ENCODE assay signal across 12 cellular contexts in genomic region chr10:88883443-88883799, GRCh38. TPM values are rescaled to one million over a fixed set of nuclear protein-coding genes. Genes with fewer than 3 reads are reported as not detected.
DNase-seq lines count a peak whose midpoint lies in the region; ATAC-seq and TF ChIP-seq lines count a peak whose summit lies in the region.
"Had no signal": no experiment of that assay in that cellular context is flagged by ENCODE, and none has a peak within 500 bp of the region (broad histone marks: within the 10 kb centered on the region; RNA-seq: fewer than 3 reads in every experiment).

No MANE protein-coding gene starts in this region.

- H3K4me2 ChIP-seq in HCT116 (ENCODE audit: low read length): peak overlapping the region; percentile 87

- BruUV-seq in HCT116 (replicated peaks; lab: Mats Ljungman, UMichigan): no TSS peak

- H3K79me2 ChIP-seq in HCT116 (ENCODE audit: insufficient read depth, low read length): peaks cover 24% of the 10 kb centered on the region

- intact Hi-C loops in CD4-positive, alpha-beta memory T cell (cut with micrococcal nuclease): loop anchor here (5.0 kb wide), 2 partner anchors 109 to 301 kb away; partner anchors contain the start of genes FAS and RNLS
- intact Hi-C loops in HCT116 (cut with micrococcal nuclease): no loop called here
- intact Hi-C loops in activated CD8-positive, alpha-beta T cell treated with anti-CD3 and anti-CD28 coated beads for 36 hours (cut with micrococcal nuclease): no loop called here

- no peaks in the 10 kb centered on the region for H3K9me3 Mint-ChIP-seq in CD4-positive, alpha-beta memory T cell
- H3K9me3 Mint-ChIP-seq in activated CD8-positive, alpha-beta T cell treated with anti-CD3 and anti-CD28 coated beads for 36 hours: no peaks in the 10 kb centered on the region
- H3K9me3 Mint-ChIP-seq in memory B cell: no peaks in the 10 kb centered on the region
- H3K9me3 Mint-ChIP-seq: neural crest cell had no signal

- no peak for TF ChIP-seq POLR2A in HCT116 (IDR thresholded peaks at IDR 0.05; ENCODE audit: borderline replicate concordance, extremely low read depth, insufficient read depth, insufficient read length)

- no peak overlapping the region for H3K27ac ChIP-seq in CD4-positive, alpha-beta memory T cell (ENCODE audit: low read depth, low read length)
- peak overlapping the region; percentile 93; the same call in 1 of the 2 replicates for H3K27ac ChIP-seq in HCT116 (ENCODE audit: low read depth, low read length)

- H3K27me3 Mint-ChIP-seq in CD4-positive, alpha-beta memory T cell: no peaks in the 10 kb centered on the region
- H3K27me3 Mint-ChIP-seq in activated CD8-positive, alpha-beta T cell treated with anti-CD3 and anti-CD28 coated beads for 36 hours: no peaks in the 10 kb centered on the region
- no peaks in the 10 kb centered on the region for H3K27me3 Mint-ChIP-seq in memory B cell

- peak in 4 of 5 donors; percentile 25 to 42 (median 36) for DNase-seq in CD4-positive, alpha-beta memory T cell
- DNase-seq in HCT116 (ENCODE audit: low read depth, low spot score) (no peak), memory B cell (ENCODE audit: low spot score in 2 of 2) (no peak), A172 (ENCODE audit: low spot score) (no peak), dermis blood vessel endothelial cell (no peak), cerebellar nuclear complex (lab: John Stamatoyannopoulos, UW) (no peak)
- DNase-seq in activated CD8-positive, alpha-beta T cell treated with anti-CD3 and anti-CD28 coated beads for 36 hours: no peak
- DNase-seq: hippocampal formation had no signal

- no peak overlapping the region for H3K9ac ChIP-seq in HCT116 (ENCODE audit: low read length)

- H3K36me3 Mint-ChIP-seq in CD4-positive, alpha-beta memory T cell: peaks cover 6 to 11% of the 10 kb centered on the region in 2 donors
- peaks cover 44% of the 10 kb centered on the region for H3K36me3 Mint-ChIP-seq in activated CD8-positive, alpha-beta T cell treated with anti-CD3 and anti-CD28 coated beads for 36 hours (ENCODE audit: low read depth)
- H3K36me3 Mint-ChIP-seq in memory B cell: peaks cover 2% of the 10 kb centered on the region

- H3K9me2 ChIP-seq in HCT116 (ENCODE audit: insufficient read depth): no peaks in the 10 kb centered on the region

- RAD21 ChIA-PET in HCT116 (lab: Charles Lee; ENCODE audit: low non-redundant PET in 1 of 2, low total read pairs in 2 of 2, uncharacterized antibody in 2 of 2, unreplicated experiment in 2 of 2): no interaction called here

- no peaks in the 10 kb centered on the region for H3K27me3 ChIP-seq in CD4-positive, alpha-beta memory T cell (ENCODE audit: insufficient read depth, low read length)
- H3K27me3 ChIP-seq in HCT116 (ENCODE audit: insufficient read depth, low read length): no peaks in the 10 kb centered on the region

- CTCF ChIA-PET in CD4-positive, alpha-beta memory T cell (lab: Charles Lee; ENCODE audit: partially characterized antibody): interaction anchor here (0.8 to 5.0 kb wide), 4 partner anchors 17 to 107 kb away, joined by 3 to 40 read pairs (median 7); partner anchors contain the start of gene FAS
- CTCF ChIA-PET in HCT116 (lab: Charles Lee): no interaction called here
- CTCF ChIA-PET in activated CD8-positive, alpha-beta T cell treated with anti-CD3 and anti-CD28 coated beads for 36 hours (lab: Charles Lee): interaction anchor here (2.7 to 2.8 kb wide), 2 partner anchors 17 to 48 kb away, joined by 14 to 18 read pairs; no protein-coding TSS in a partner anchor

- H2AFZ ChIP-seq in HCT116 (ENCODE audit: low read depth, low read length, poor library complexity, severe bottlenecking): no peak overlapping the region

- no peaks in the 10 kb centered on the region for H3K9me3 ChIP-seq in CD4-positive, alpha-beta memory T cell (ENCODE audit: control insufficient read depth in 1 of 2, low read length in 2 of 2)
- no peaks in the 10 kb centered on the region for H3K9me3 ChIP-seq in HCT116 (ENCODE audit: control insufficient read depth in 1 of 2, insufficient read depth in 1 of 2, low read depth in 1 of 2, low read length in 2 of 2)
- H3K9me3 ChIP-seq: HAP-1 had no signal

- H3K4me3 Mint-ChIP-seq in CD4-positive, alpha-beta memory T cell: peak overlapping the region; percentile 56 to 99 (median 86)
- peak overlapping the region; percentile 91 for H3K4me3 Mint-ChIP-seq in activated CD8-positive, alpha-beta T cell treated with anti-CD3 and anti-CD28 coated beads for 36 hours
- H3K4me3 Mint-ChIP-seq in memory B cell: peak overlapping the region; percentile 75

- H3K4me1 Mint-ChIP-seq in CD4-positive, alpha-beta memory T cell: peaks cover 58 to 90% (median 71%) of the 10 kb centered on the region in 4 donors
- H3K4me1 Mint-ChIP-seq in activated CD8-positive, alpha-beta T cell treated with anti-CD3 and anti-CD28 coated beads for 36 hours (ENCODE audit: low read depth): peaks cover 71% of the 10 kb centered on the region
- H3K4me1 Mint-ChIP-seq in memory B cell: peaks cover 44% of the 10 kb centered on the region

- no peak for TF ChIP-seq RAD21 in HCT116 (IDR thresholded peaks at IDR 0.05; ENCODE audit: low read depth)

- no peak for ATAC-seq in HCT116
- no peak for ATAC-seq in activated CD8-positive, alpha-beta T cell treated with anti-CD3 and anti-CD28 coated beads for 36 hours
- ATAC-seq in memory B cell (ENCODE audit: low read depth): no peak
- ATAC-seq in HG03342 (IDR thresholded peaks at IDR 0.05; ENCODE audit: unreplicated experiment): no peak

- H3K36me3 ChIP-seq in CD4-positive, alpha-beta memory T cell (ENCODE audit: insufficient read depth, low read length): no peaks in the 10 kb centered on the region
- no peaks in the 10 kb centered on the region for H3K36me3 ChIP-seq in HCT116 (ENCODE audit: control insufficient read depth in 1 of 2, insufficient read depth in 2 of 2, low read length in 2 of 2)
- H3K36me3 ChIP-seq: HAP-1 had no signal

- peaks cover 87% of the 10 kb centered on the region for H3K4me1 ChIP-seq in CD4-positive, alpha-beta memory T cell (ENCODE audit: insufficient read depth, low read length)
- H3K4me1 ChIP-seq in HCT116 (ENCODE audit: control insufficient read depth in 1 of 2, insufficient read depth in 2 of 2, low read length in 2 of 2): peaks cover 28 to 68% of the 10 kb centered on the region in 2 experiments

- peak overlapping the region; percentile 34 to 92 (median 77) for H3K27ac Mint-ChIP-seq in CD4-positive, alpha-beta memory T cell
- peak overlapping the region; percentile 98 for H3K27ac Mint-ChIP-seq in activated CD8-positive, alpha-beta T cell treated with anti-CD3 and anti-CD28 coated beads for 36 hours
- peak overlapping the region; percentile 98 for H3K27ac Mint-ChIP-seq in memory B cell

- no peak overlapping the region for H3K4me3 ChIP-seq in CD4-positive, alpha-beta memory T cell (ENCODE audit: low read length in 2 of 2)
- H3K4me3 ChIP-seq in HCT116 (replicated peaks in 1 of 2; ENCODE audit: low read depth in 1 of 2, low read length in 2 of 2): peak overlapping the region in 1 of 2 experiments; percentile 75; a peak in 2 of 4 replicates
- H3K4me3 ChIP-seq: coronary artery, HAP-1 had no signal

- TF ChIP-seq CTCF in HCT116 (IDR thresholded peaks at IDR 0.05 in 2 of 3, conservative IDR thresholded peaks at IDR 0.05 in 1 of 3; ENCODE audit: borderline replicate concordance in 1 of 3, insufficient read depth in 1 of 3, low read depth in 2 of 3, low read length in 2 of 3): no peak
- TF ChIP-seq CTCF in activated CD8-positive, alpha-beta T cell treated with anti-CD3 and anti-CD28 coated beads for 36 hours (IDR thresholded peaks at IDR 0.05): no peak

- H4K20me1 ChIP-seq in HCT116 (ENCODE audit: insufficient read depth): no peaks in the 10 kb centered on the region

- POLR2A ChIA-PET in CD4-positive, alpha-beta memory T cell (lab: Charles Lee; ENCODE audit: partially characterized antibody): interaction anchor here (0.7 to 1.5 kb wide), 2 partner anchors 15 to 43 kb away, joined by 3 read pairs; no protein-coding TSS in a partner anchor
- POLR2A ChIA-PET in HCT116 (lab: Charles Lee): no interaction called here
- POLR2A ChIA-PET in activated CD8-positive, alpha-beta T cell treated with anti-CD3 and anti-CD28 coated beads for 36 hours (lab: Charles Lee): interaction anchor here (1.7 kb wide), 1 partner anchor 14 kb away, joined by 7 read pairs; no protein-coding TSS in a partner anchor

TF ChIP-seq in HCT116, 20 proteins besides CTCF, POLR2A, EP300 and RAD21 (continues in another document):
- TF ChIP-seq YY1 (IDR thresholded peaks at IDR 0.05; ENCODE audit: extremely low read depth, insufficient replicate concordance, low read depth, low read length) (no peak), SP1 (IDR thresholded peaks at IDR 0.05; ENCODE audit: low read depth) (no peak), ATF3 (IDR thresholded peaks at IDR 0.05) (no peak), ZFX (IDR thresholded peaks at IDR 0.05) (no peak), FOSL1 (IDR thresholded peaks at IDR 0.05; ENCODE audit: low read depth) (no peak), ZNF274 (IDR thresholded peaks at IDR 0.05; ENCODE audit: low read depth, low read length) (no peak), SIN3A (IDR thresholded peaks at IDR 0.05; ENCODE audit: low read depth) (no peak), CBX3 (IDR thresholded peaks at IDR 0.05; ENCODE audit: low read depth) (no peak)

RNA-seq across cellular contexts. Expression of gene STAMBPL1, which starts 3.4 kb away (rescaled TPM):
- total RNA-seq in CD4-positive, alpha-beta memory T cell: 10 to 100 TPM; 37.9 to 43.2 TPM
- 10 to 100 TPM in 1 of 2 donors, 1 to 10 TPM in 1; 5.3 to 12.0 TPM for polyA plus RNA-seq in CD4-positive, alpha-beta memory T cell
- total RNA-seq in HCT116 (2021; ENCODE audit: unreplicated experiment) (11.0 TPM), dermis blood vessel endothelial cell (1.0 and 1.4 TPM in 2 replicates)
- polyA plus RNA-seq in HCT116 (2012): 5.9 and 7.5 TPM in 2 replicates
- 10 to 100 TPM; 71.1 to 76.5 TPM for total RNA-seq in activated CD8-positive, alpha-beta T cell treated with anti-CD3 and anti-CD28 coated beads for 36 hours
- total RNA-seq in A172 (2014; rRNA removed; shearing (Covaris generic)): 40.4 and 48.8 TPM in 2 replicates

RNA-seq across cellular contexts. Expression of gene ANKRD22, which starts 31.8 kb away (rescaled TPM):
- total RNA-seq in CD4-positive, alpha-beta memory T cell: under 1 TPM in 1 of 2 experiments, not detected in 1; 0.58 TPM
- not detected for polyA plus RNA-seq in CD4-positive, alpha-beta memory T cell
- total RNA-seq in HCT116 (2021; ENCODE audit: unreplicated experiment) (2.3 TPM), dermis blood vessel endothelial cell (not detected in 2 replicates)
- polyA plus RNA-seq in HCT116 (2012): 1.9 and 2.5 TPM in 2 replicates
- total RNA-seq in activated CD8-positive, alpha-beta T cell treated with anti-CD3 and anti-CD28 coated beads for 36 hours: not detected
- total RNA-seq in A172 (2014; rRNA removed; shearing (Covaris generic)): not detected in 2 replicates
- total RNA-seq: neural crest cell had no signal

Comparison
In these comparisons a context has a peak if more than half of its experiments do, and no peak if none do; other contexts are left out.
1. DNase-seq: peak in CD4-positive, alpha-beta memory T cell (4 of 5); none in HCT116 (single experiment), activated CD8-positive, alpha-beta T cell treated with anti-CD3 and anti-CD28 coated beads for 36 hours (single experiment), memory B cell (0 of 2), A172 (single experiment), dermis blood vessel endothelial cell (single experiment) and cerebellar nuclear complex (0 of 2).
2. Peak in every context shown above with its lines, with median percentiles within 50 percentile points of each other: H3K27ac Mint-ChIP-seq and H3K4me3 Mint-ChIP-seq.